Comparison of ENCODE assay signal across 17 cellular contexts in the genomic region with DNA sequence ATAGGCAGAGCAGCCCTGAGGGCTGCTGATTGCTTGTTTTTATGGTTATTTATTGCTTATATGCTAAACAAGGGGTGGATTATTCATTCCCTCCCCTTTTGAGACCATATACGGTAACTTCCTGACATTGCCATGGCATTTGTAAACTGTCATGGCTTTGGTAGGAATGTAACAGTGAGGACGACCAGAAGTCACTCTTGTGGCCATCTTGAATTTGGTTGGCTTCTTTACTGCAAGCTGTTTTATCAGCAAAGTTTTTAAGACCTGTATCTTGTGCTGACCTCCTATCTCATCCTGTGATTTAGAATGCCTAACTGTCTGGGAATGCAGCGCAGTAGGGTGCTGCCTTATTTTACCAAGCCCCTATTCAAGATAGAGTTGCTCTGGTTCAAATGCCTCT.
"Had no signal": no experiment of that assay in that cellular context is flagged by ENCODE, and none has a peak within 500 bp of the region (broad histone marks: within the 10 kb centered on the region; RNA-seq: fewer than 3 reads in every experiment).

No MANE protein-coding gene starts in this region.

- H3K27ac Mint-ChIP-seq: effector memory CD8-positive, alpha-beta T cell; natural killer cell; stimulated activated memory B cell treated with anti-CD40 and anti-IgM and Interleukin-4, amounts not matched to agents 10 μg/mL and 1 μg/mL and 100 μg/mL, for 72 hours; type B pancreatic cell had no signal

- DNase-seq: cortex of kidney; effector memory CD8-positive, alpha-beta T cell; head of caudate nucleus; natural killer cell; nucleus accumbens; sigmoid colon; spleen; stimulated activated CD4-positive, alpha-beta T cell treated with anti-CD3 and anti-CD28 coated beads, Interleukin-4, amount 100 ng/mL, for 4 hours; stimulated activated naive CD8-positive, alpha-beta T cell treated with anti-CD3 and anti-CD28 coated beads, Interleukin-15, Interleukin-2, amounts not matched to agents 100 U/mL and 50 U/mL, for 24 hours; substantia nigra; testis; tibial artery had no signal

- H3K9me3 ChIP-seq: prostate gland, right atrium auricular region, sigmoid colon, spleen, testis, tibial artery had no signal

- H3K4me1 ChIP-seq: prostate gland, right atrium auricular region, sigmoid colon, spleen, testis, tibial artery had no signal

- ATAC-seq: effector memory CD8-positive, alpha-beta T cell; left lobe of liver; natural killer cell; stimulated activated naive CD8-positive, alpha-beta T cell treated with anti-CD3 and anti-CD28 coated beads, Interleukin-15, Interleukin-2, amounts not matched to agents 100 U/mL and 50 U/mL, for 24 hours had no signal

- H3K4me3 ChIP-seq: prostate gland, right atrium auricular region, sigmoid colon, spleen, testis, tibial artery had no signal

- H3K27me3 Mint-ChIP-seq: effector memory CD8-positive, alpha-beta T cell; stimulated activated memory B cell treated with anti-CD40 and anti-IgM and Interleukin-4, amounts not matched to agents 10 μg/mL and 1 μg/mL and 100 μg/mL, for 72 hours; type B pancreatic cell had no signal

- H3K27me3 ChIP-seq: right atrium auricular region, sigmoid colon, spleen, testis, tibial artery had no signal

- H3K4me1 Mint-ChIP-seq: natural killer cell; stimulated activated memory B cell treated with anti-CD40 and anti-IgM and Interleukin-4, amounts not matched to agents 10 μg/mL and 1 μg/mL and 100 μg/mL, for 72 hours had no signal

- H3K36me3 ChIP-seq: prostate gland, right atrium auricular region, sigmoid colon, spleen, tibial artery had no signal

- H3K36me3 Mint-ChIP-seq: natural killer cell; stimulated activated memory B cell treated with anti-CD40 and anti-IgM and Interleukin-4, amounts not matched to agents 10 μg/mL and 1 μg/mL and 100 μg/mL, for 72 hours; type B pancreatic cell had no signal

- H3K4me3 Mint-ChIP-seq: effector memory CD8-positive, alpha-beta T cell; natural killer cell; stimulated activated memory B cell treated with anti-CD40 and anti-IgM and Interleukin-4, amounts not matched to agents 10 μg/mL and 1 μg/mL and 100 μg/mL, for 72 hours; type B pancreatic cell had no signal

- H3K9me3 Mint-ChIP-seq: stimulated activated memory B cell treated with anti-CD40 and anti-IgM and Interleukin-4, amounts not matched to agents 10 μg/mL and 1 μg/mL and 100 μg/mL, for 72 hours; type B pancreatic cell had no signal

- H3K27ac ChIP-seq: prostate gland, right atrium auricular region, sigmoid colon, spleen, testis, tibial artery had no signal
